Comparison of ENCODE assay signal across 8 cellular contexts in the genomic region with DNA sequence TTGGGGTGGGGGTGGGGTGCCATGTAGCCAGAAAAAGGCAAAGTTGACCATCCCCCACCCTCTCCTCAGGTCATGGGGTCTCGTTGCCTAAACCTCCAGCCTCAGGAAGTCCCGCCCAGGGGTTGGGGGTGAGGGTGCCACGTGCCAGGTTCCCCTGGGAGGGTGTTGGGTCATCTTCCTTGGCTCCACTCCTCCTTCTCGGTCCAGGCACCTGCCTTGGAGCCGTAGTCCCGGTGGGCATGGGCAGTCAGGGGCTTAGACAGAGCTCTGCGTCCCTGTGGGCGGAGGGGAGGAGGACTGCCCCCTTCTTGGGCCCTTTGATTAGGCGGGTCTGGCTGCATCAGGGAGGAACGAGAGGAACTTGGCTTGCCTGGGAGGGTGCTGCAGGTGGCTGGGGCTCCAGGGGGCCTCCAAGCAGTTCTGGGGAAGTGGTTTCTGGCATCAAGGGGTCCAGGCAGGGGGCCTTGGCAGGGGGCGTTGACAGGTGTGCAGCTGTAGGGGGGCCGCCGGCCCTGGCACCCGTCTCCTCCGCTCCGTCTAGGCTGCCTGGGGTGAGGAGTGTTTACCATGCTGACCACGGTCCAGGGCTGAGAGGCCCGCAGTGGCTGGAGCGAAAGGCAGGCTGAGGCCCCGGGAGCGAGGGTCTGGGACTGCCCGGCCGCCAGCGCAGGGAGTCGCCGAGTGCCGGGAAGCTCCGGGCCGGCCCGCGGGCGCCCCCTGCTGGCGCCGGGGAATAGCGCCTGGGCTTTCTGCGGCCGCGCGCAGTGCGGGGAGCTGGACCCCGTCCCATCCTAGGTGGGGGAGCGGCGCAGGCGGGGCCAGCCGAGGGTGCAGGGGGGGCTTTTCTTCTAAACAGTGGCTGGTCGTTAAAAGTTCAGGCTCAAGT. TPM values are rescaled to one million over a fixed set of nuclear protein-coding genes. Genes with fewer than 3 reads are reported as not detected.
DNase-seq lines count a peak whose midpoint lies in the region; ATAC-seq and TF ChIP-seq lines count a peak whose summit lies in the region.

No MANE protein-coding gene starts in this region.

- DNase-seq in AG09309 (ENCODE audit: low read depth) (no peak), NOMO-1 treated with dmso at 0.1 percent for 144 hours (lab: John Stamatoyannopoulos, UW; ENCODE audit: unreplicated experiment) (peak; percentile 57), esophagus muscularis mucosa (ENCODE audit: extremely low spot score) (no peak), thyroid gland (peak; percentile 81)
- peak; percentile 83 to 87 for DNase-seq in activated T-cell treated with anti-CD3 and anti-CD28 coated beads, Interleukin-2, amount 50 U/mL, for 48 hours

- peak overlapping the region; percentile 73 for H3K4me3 ChIP-seq in AG09309 (ENCODE audit: control insufficient read depth, low read depth, low read length)
- peak overlapping the region; percentile 62 to 71 (median 66) for H3K4me3 ChIP-seq in esophagus muscularis mucosa
- peak overlapping the region; percentile 71 to 90 for H3K4me3 ChIP-seq in mucosa of rectum (ENCODE audit: low read length in 2 of 2)
- H3K4me3 ChIP-seq in thyroid gland (replicated peaks in 1 of 3) = peak overlapping the region; percentile 7 to 36 (median 27)

- H3K27ac ChIP-seq in esophagus muscularis mucosa (replicated peaks in 1 of 4) (peak overlapping the region; percentile 80 to 86 (median 81)), mucosa of rectum (ENCODE audit: low read depth in 2 of 2, low read length in 2 of 2) (peak overlapping the region in 1 of 2 donors; percentile 48), thyroid gland (peak overlapping the region in 2 of 3 donors; percentile 59 to 69)

- no peak for TF ChIP-seq EP300 in esophagus muscularis mucosa (IDR thresholded peaks at IDR 0.05)

- H3K4me1 ChIP-seq in esophagus muscularis mucosa (peaks cover 47 to 75% (median 63%) of the 10 kb centered on the region in 4 donors), mucosa of rectum (ENCODE audit: control insufficient read depth in 2 of 2, insufficient read depth in 2 of 2, low read length in 2 of 2) (peaks cover 31 to 32% of the 10 kb centered on the region in 2 donors), thyroid gland (peaks cover 20 to 42% of the 10 kb centered on the region in 2 donors)

- TF ChIP-seq POLR2A in esophagus muscularis mucosa (IDR thresholded peaks at IDR 0.05; ENCODE audit: low read depth) (no peak), thyroid gland (IDR thresholded peaks at IDR 0.05) (no peak)

- intact Hi-C loops in esophagus muscularis mucosa (cut with DNase I) (loop anchor here (1.0 to 2.0 kb wide), 2 partner anchors 17 to 77 kb away; partner anchors contain the start of gene PSMD9), thyroid gland (cut with DNase I) (loop anchor here (2.0 to 5.0 kb wide), 2 partner anchors 17 to 114 kb away; no protein-coding TSS in a partner anchor)

- WGBS in esophagus muscularis mucosa = 9% methylated on average over 11 of the region's 46 CpGs
- 0 to 5% methylated on average over 4 to 7 of the region's 46 CpGs for whole genome bisulfite sequencing in thyroid gland, 2 donors

- peak overlapping the region; percentile 52 to 59 for H3K9ac ChIP-seq in mucosa of rectum (ENCODE audit: low read depth in 1 of 2, low read length in 2 of 2)

- TF ChIP-seq CTCF in AG09309 (IDR thresholded peaks at IDR 0.05; ENCODE audit: control insufficient read depth, insufficient read depth, low read depth, low read length, missing control alignments) (peak; percentile 59), esophagus muscularis mucosa (IDR thresholded peaks at IDR 0.05) (peak in 2 of 3 experiments; percentile 97 to 100), thyroid gland (IDR thresholded peaks at IDR 0.05) (peak; percentile 72 to 100 (median 98))

- ATAC-seq in GM18520 (IDR thresholded peaks at IDR 0.05; ENCODE audit: unreplicated experiment) = peak; percentile 50
- ATAC-seq in HG03521 (IDR thresholded peaks at IDR 0.05; ENCODE audit: unreplicated experiment) = peak; percentile 62

- H3K9me3 ChIP-seq in esophagus muscularis mucosa = no peaks in the 10 kb centered on the region
- H3K9me3 ChIP-seq in mucosa of rectum (ENCODE audit: control insufficient read depth in 2 of 2, low read length in 2 of 2) = no peaks in the 10 kb centered on the region
- H3K9me3 ChIP-seq in thyroid gland = no peaks in the 10 kb centered on the region

- H3K36me3 ChIP-seq in esophagus muscularis mucosa = peaks cover 43 to 82% (median 66%) of the 10 kb centered on the region in 4 donors
- H3K36me3 ChIP-seq in mucosa of rectum (ENCODE audit: control insufficient read depth in 2 of 2, insufficient read depth in 2 of 2, low read length in 2 of 2) = peaks cover 49 to 55% of the 10 kb centered on the region in 2 donors
- H3K36me3 ChIP-seq in thyroid gland = peaks cover 39 to 45% of the 10 kb centered on the region in 2 donors

- no peaks in the 10 kb centered on the region for H3K27me3 ChIP-seq in esophagus muscularis mucosa
- no peaks in the 10 kb centered on the region for H3K27me3 ChIP-seq in mucosa of rectum (ENCODE audit: control insufficient read depth in 2 of 2, insufficient read depth in 2 of 2, low read length in 2 of 2)
- H3K27me3 ChIP-seq in thyroid gland = no peaks in the 10 kb centered on the region

RNA-seq across cellular contexts. Expression of gene SETD1B, which starts 7.9 kb away (rescaled TPM):
- total RNA-seq in esophagus muscularis mucosa (10 to 100 TPM in 3 of 4 donors, 1 to 10 TPM in 1; 9.4 to 27.1 (median 19.9) TPM), thyroid gland (10 to 100 TPM in 3 of 4 donors, 1 to 10 TPM in 1; 7.3 to 16.5 (median 11.7) TPM)

RNA-seq across cellular contexts. Expression of gene RHOF, which starts 18.2 kb away (rescaled TPM):
- total RNA-seq in esophagus muscularis mucosa (10 to 100 TPM in 3 of 4 donors, 1 to 10 TPM in 1; 7.0 to 23.2 (median 15.9) TPM), thyroid gland (100 to 1,000 TPM in 1 of 4 donors, 10 to 100 TPM in 3; 22.8 to 105 (median 69.9) TPM)

RNA-seq across cellular contexts. Expression of gene HPD, which starts 47.0 kb away (rescaled TPM):
- total RNA-seq in esophagus muscularis mucosa = 1 to 10 TPM in 2 of 4 donors, under 1 TPM in 2; 0.65 to 3.3 (median 1.3) TPM
- total RNA-seq in thyroid gland = 1 to 10 TPM in 1 of 4 donors, under 1 TPM in 2, not detected in 1; 0.39 to 1.2 (median 0.78) TPM

Comparison
In these comparisons a context has a peak if more than half of its experiments do, and no peak if none do; other contexts are left out.
1. DNase-seq: peak in NOMO-1 treated with dmso at 0.1 percent for 144 hours (single experiment), activated T-cell treated with anti-CD3 and anti-CD28 coated beads, Interleukin-2, amount 50 U/mL, for 48 hours (2 of 2) and thyroid gland (2 of 2); none in AG09309 (single experiment) and esophagus muscularis mucosa (single experiment).
2. H3K4me3 ChIP-seq: peak in every context shown above with its lines; median percentile 80 in mucosa of rectum; 73 in AG09309; 66 in esophagus muscularis mucosa; 27 in thyroid gland.
3. Peak in every context shown above with its lines, with median percentiles within 50 percentile points of each other: CTCF ChIP-seq.